Comparison of ENCODE assay signal across 9 cellular contexts in the genomic region with DNA sequence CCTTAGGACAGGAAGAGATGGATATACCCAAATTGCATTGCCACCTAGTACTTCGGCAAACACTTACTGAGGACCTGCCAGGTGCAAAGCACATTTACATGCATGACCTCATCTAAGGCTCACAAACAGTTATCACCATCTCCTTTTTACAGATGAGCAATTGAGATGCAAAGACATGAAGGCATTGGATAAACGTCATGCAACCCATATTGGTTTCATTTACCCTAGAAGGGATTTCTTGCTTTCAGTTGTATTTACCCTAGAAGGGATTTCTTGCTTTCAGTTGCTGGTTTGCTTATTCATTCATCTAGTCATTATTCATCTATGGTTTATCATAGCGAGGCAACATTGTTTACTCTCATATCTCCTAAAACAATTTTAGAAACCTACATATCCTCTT. TPM values are rescaled to one million over a fixed set of nuclear protein-coding genes. Genes with fewer than 3 reads are reported as not detected.
DNase-seq lines count a peak whose midpoint lies in the region; ATAC-seq and TF ChIP-seq lines count a peak whose summit lies in the region.
"Had no signal": no experiment of that assay in that cellular context is flagged by ENCODE, and none has a peak within 500 bp of the region (broad histone marks: within the 10 kb centered on the region; RNA-seq: fewer than 3 reads in every experiment).

No MANE protein-coding gene starts in this region.

- H3K27ac ChIP-seq in prostate gland: no peak overlapping the region

- peaks cover 11% of the 10 kb centered on the region for H3K4me1 ChIP-seq in prostate gland (replicated peaks)

- DNase-seq in GM10248 (ENCODE audit: extremely low spot score): peak; percentile 63
- peak; percentile 83 for DNase-seq in NCI-H345 (lab: John Stamatoyannopoulos, UW)
- DNase-seq in prostate gland (ENCODE audit: low spot score): no peak
- DNase-seq in central memory CD4-positive, alpha-beta T cell: no peak
- DNase-seq in activated effector memory CD4-positive, alpha-beta T cell treated with Interleukin-2 at 50 U/mL for 16 hours: no peak
- no peak for DNase-seq in NCI-H2227 (lab: John Stamatoyannopoulos, UW; ENCODE audit: unreplicated experiment)
- DNase-seq: foreskin fibroblast had no signal

- intact Hi-C loops in prostate gland (cut with DNase I): no loop called here

- H3K9me3 ChIP-seq in prostate gland: no peaks in the 10 kb centered on the region

- ATAC-seq in GM19324 (IDR thresholded peaks at IDR 0.05; ENCODE audit: low FRiP score, unreplicated experiment): peak; percentile 76
- peak; percentile 89 for ATAC-seq in HG02973 (IDR thresholded peaks at IDR 0.05; ENCODE audit: unreplicated experiment)

- CTCF ChIA-PET in GM10248 (lab: Yijun Ruan, JAX): interaction anchor here (1.1 kb wide), 1 partner anchor 12 kb away, joined by 3 read pairs; no protein-coding TSS in a partner anchor

- H3K4me3 ChIP-seq in prostate gland: no peak overlapping the region

- no peak for TF ChIP-seq POLR2A in prostate gland (IDR thresholded peaks at IDR 0.05)

- POLR2A ChIA-PET in GM10248 (lab: Yijun Ruan, JAX): no interaction called here

- H3K36me3 ChIP-seq in prostate gland: no peaks in the 10 kb centered on the region

- 90% methylated on average over 3 of the region's 3 CpGs for WGBS in prostate gland

- no peaks in the 10 kb centered on the region for H3K27me3 ChIP-seq in prostate gland (replicated peaks; ENCODE audit: insufficient read depth)

- TF ChIP-seq CTCF in GM10248 (IDR thresholded peaks at IDR 0.05; ENCODE audit: control extremely low read depth, extremely low read depth, low read depth, missing control alignments) (no peak), prostate gland (IDR thresholded peaks at IDR 0.05) (no peak)

RNA-seq across cellular contexts. Expression of a gene that starts 52.2 kb away (rescaled TPM):
- 1 to 10 TPM in 1 of 2 donors, not detected in 1; 6.4 TPM for total RNA-seq in prostate gland

Comparison
In these comparisons a context has a peak if more than half of its experiments do, and no peak if none do; other contexts are left out.
1. DNase-seq: peak in GM10248 (single experiment) and NCI-H345 (single experiment); none in prostate gland (single experiment), central memory CD4-positive, alpha-beta T cell (single experiment), activated effector memory CD4-positive, alpha-beta T cell treated with Interleukin-2 at 50 U/mL for 16 hours (single experiment) and NCI-H2227 (single experiment).